In genomic region chr22:22521631-22522030, GRCh38 we compare ENCODE assay signal across 24 cellular contexts.
"Had no signal": no experiment of that assay in that cellular context is flagged by ENCODE, and none has a peak within 500 bp of the region (broad histone marks: within the 10 kb centered on the region; RNA-seq: fewer than 3 reads in every experiment).

No MANE protein-coding gene starts in this region.

- H3K27ac ChIP-seq: ascending aorta, coronary artery, dorsolateral prefrontal cortex, VCaP had no signal

- H3K36me3 ChIP-seq: ascending aorta had no signal

- H3K4me1 ChIP-seq: ascending aorta had no signal

- H3K27me3 ChIP-seq: ascending aorta had no signal

- H3K4me3 ChIP-seq: ascending aorta, coronary artery, dorsolateral prefrontal cortex had no signal

- H3K9me3 ChIP-seq: ascending aorta had no signal

- ATAC-seq: activated naive CD4-positive, alpha-beta T cell treated with anti-CD3 and anti-CD28 coated beads, Interleukin-2, amount 50 U/mL, for 72 hours; activated T-cell treated with anti-CD3 and anti-CD28 coated beads, Interleukin-2, amount 50 U/mL, for 72 hours; esophagus mucosa; WTC11 had no signal

- DNase-seq: activated CD4-positive, alpha-beta memory T cell treated with anti-CD3 and anti-CD28 coated beads, Interleukin-2, amount 10 ng/mL, durations not matched to agents 7 days and 5 days; activated CD4-positive, alpha-beta T cell treated with anti-CD3 and anti-CD28 coated beads for 1 hour; activated CD4-positive, alpha-beta T cell treated with anti-CD3 and anti-CD28 coated beads for 4 hours; activated CD4-positive, alpha-beta T cell treated with anti-CD3 and anti-CD28 coated beads, Interleukin-2, amount 10 ng/mL, durations not matched to agents 7 days and 5 days; activated CD4-positive, alpha-beta T cell treated with anti-CD3 and anti-CD28 coated beads, Interleukin-2, amount 50 U/mL, for 4 hours; activated CD8-positive, alpha-beta memory T cell treated with anti-CD3 and anti-CD28 coated beads, Interleukin-2, amount 50 U/mL, for 48 hours; activated gamma-delta T cell; activated naive CD4-positive, alpha-beta T cell; activated naive CD4-positive, alpha-beta T cell treated with anti-CD3 and anti-CD28 coated beads, Interleukin-2, amount 10 ng/mL, durations not matched to agents 7 days and 5 days; activated naive CD8-positive, alpha-beta T cell treated with anti-CD3 and anti-CD28 coated beads, Interleukin-2, amount 10 ng/mL, durations not matched to agents 7 days and 5 days; activated T-cell treated with anti-CD3 and anti-CD28 coated beads for 4 hours; activated T-cell treated with anti-CD3 and anti-CD28 coated beads, Interleukin-2, amount 50 U/mL, for 24 hours; activated T-cell treated with anti-CD3 and anti-CD28 coated beads, Interleukin-2, amount 50 U/mL, for 72 hours; dorsolateral prefrontal cortex; effector memory CD4-positive, alpha-beta T cell; endodermal cell; head of caudate nucleus; hippocampal formation had no signal
